27 cellular contexts compared by ENCODE assay signal in genomic region chr2:198994678-198995077, GRCh38.
"Had no signal": no experiment of that assay in that cellular context is flagged by ENCODE, and none has a peak within 500 bp of the region (broad histone marks: within the 10 kb centered on the region; RNA-seq: fewer than 3 reads in every experiment).

No MANE protein-coding gene starts in this region.

- H3K27me3 ChIP-seq: stomach, suprapubic skin, testis, thyroid gland, tibial artery, tibial nerve, transverse colon, upper lobe of left lung, upper lobe of right lung, uterus, vagina had no signal

- H3K27ac ChIP-seq: stomach, suprapubic skin, testis, thoracic aorta, thyroid gland, tibial artery, tibial nerve, transverse colon, upper lobe of left lung, upper lobe of right lung, uterus, vagina had no signal

- ATAC-seq: stimulated activated effector memory CD8-positive, alpha-beta T cell treated with anti-CD3 and anti-CD28 coated beads, Interleukin-12 subunit alpha, Interleukin-12 subunit beta, amount 100 ng/mL, for 72 hours; stimulated activated memory B cell treated with anti-CD40 and anti-IgM and Interleukin-4, amounts not matched to agents 10 μg/mL and 1 μg/mL and 100 μg/mL, for 72 hours; stimulated activated naive B cell treated with anti-CD40 and anti-IgM and Interleukin-4, amounts not matched to agents 10 μg/mL and 1 μg/mL and 100 μg/mL, for 72 hours; stimulated activated naive CD8-positive, alpha-beta T cell treated with anti-CD3 and anti-CD28 coated beads, Interleukin-15, amount 100 ng/mL, for 72 hours; stimulated activated naive CD8-positive, alpha-beta T cell treated with anti-CD3 and anti-CD28 coated beads, Interleukin-15, Interleukin-2, amounts not matched to agents 100 U/mL and 50 U/mL, for 24 hours; upper lobe of right lung had no signal

- FAIRE-seq: urothelium cell line had no signal

- H3K4me3 ChIP-seq: stomach, suprapubic skin, testis, thoracic aorta, thyroid gland, tibial artery, tibial nerve, transverse colon, upper lobe of left lung, upper lobe of right lung, uterus, vagina had no signal

- H3K4me1 ChIP-seq: stomach, suprapubic skin, testis, thyroid gland, tibial artery, tibial nerve, transverse colon, upper lobe of left lung, upper lobe of right lung, uterus, vagina had no signal

- H3K9me3 ChIP-seq: suprapubic skin, testis, thoracic aorta, thyroid gland, tibial artery, transverse colon, upper lobe of left lung, upper lobe of right lung, uterus, vagina had no signal

- H3K36me3 ChIP-seq: stomach, suprapubic skin, thoracic aorta, thyroid gland, tibial artery, tibial nerve, transverse colon, upper lobe of left lung, upper lobe of right lung, uterus, vagina had no signal

- DNase-seq: stimulated activated CD4-positive, alpha-beta T cell treated with anti-CD3 and anti-CD28 coated beads, Interleukin-2, amount 100 ng/mL, for 48 hours; stimulated activated CD4-positive, alpha-beta T cell treated with anti-CD3 and anti-CD28 coated beads, Interleukin-4, amount 100 ng/mL, for 1 hour; stimulated activated CD4-positive, alpha-beta T cell treated with anti-CD3 and anti-CD28 coated beads, Interleukin-4, amount 100 ng/mL, for 24 hours; stimulated activated CD4-positive, alpha-beta T cell treated with anti-CD3 and anti-CD28 coated beads, Interleukin-4, amount 100 ng/mL, for 4 hours; stimulated activated CD8-positive, alpha-beta memory T cell treated with anti-CD3 and anti-CD28 coated beads, Interleukin-4, amount 100 ng/mL, for 48 hours; stimulated activated naive B cell treated with anti-CD40 and anti-IgM and Interleukin-4, amounts not matched to agents 10 μg/mL and 1 μg/mL and 100 μg/mL, for 72 hours; stimulated activated naive CD4-positive, alpha-beta T cell; stimulated activated naive CD4-positive, alpha-beta T cell treated with Interleukin-2 at 50 U/mL for 16 hours; stimulated activated naive CD8-positive, alpha-beta T cell treated with anti-CD3 and anti-CD28 coated beads, Interleukin-15, amount 100 ng/mL, for 72 hours; stimulated activated naive CD8-positive, alpha-beta T cell treated with anti-CD3 and anti-CD28 coated beads, Interleukin-15, Interleukin-2, amounts not matched to agents 100 U/mL and 50 U/mL, for 24 hours; stomach; substantia nigra; testis; thyroid gland; tibial artery; transverse colon; trophoblast cell; upper lobe of left lung; upper lobe of right lung; uterus had no signal
